Comparison of ENCODE assay signal across 2 cellular contexts in genomic region chr19:3236272-3236671, GRCh38.
TF ChIP-seq lines count a peak whose summit lies in the region.

No MANE protein-coding gene starts in this region.

TF ChIP-seq in A549, 52 proteins besides CTCF, POLR2A, EP300 and RAD21:
- TF ChIP-seq ZFP36 (IDR thresholded peaks at IDR 0.05; ENCODE audit: borderline replicate concordance, partially characterized antibody) (peak; percentile 33), HOXB13 (CRISPR knock-in tag; IDR thresholded peaks at IDR 0.05; ENCODE audit: low read depth) (no peak), MAFK (IDR thresholded peaks at IDR 0.05; ENCODE audit: partially characterized antibody) (no peak)

TF ChIP-seq in K562, 482 proteins besides CTCF, POLR2A, EP300 and RAD21:
- TF ChIP-seq FOXP1 (CRISPR knock-in tag; IDR thresholded peaks at IDR 0.05) (no peak), ZFP36 (IDR thresholded peaks at IDR 0.05; ENCODE audit: low read depth, low read length, partially characterized antibody) (peak; percentile 91), VEZF1 (CRISPR knock-in tag; IDR thresholded peaks at IDR 0.05) (no peak), RFX1 (IDR thresholded peaks at IDR 0.05) (no peak), SMARCA5 (IDR thresholded peaks at IDR 0.05) (peak; percentile 66; the same call in 1 of the 2 replicates), GATA2 (CRISPR knock-in tag; IDR thresholded peaks at IDR 0.05) (peak; percentile 53), BRD9 (IDR thresholded peaks at IDR 0.05; ENCODE audit: low read depth, partially characterized antibody) (peak; percentile 100), ZBTB9 (CRISPR knock-in tag; IDR thresholded peaks at IDR 0.05) (no peak), RBM25 (IDR thresholded peaks at IDR 0.05; ENCODE audit: low read depth, low read length, severe bottlenecking) (peak; percentile 88), KDM1A (IDR thresholded peaks at IDR 0.05) (peak; percentile 40 to 69; a peak in 3 of 4 replicates), BCOR (IDR thresholded peaks at IDR 0.05) (peak; percentile 95), ZNF239 (CRISPR knock-in tag; IDR thresholded peaks at IDR 0.05) (peak; percentile 66), RCOR1 (IDR thresholded peaks at IDR 0.05; ENCODE audit: borderline replicate concordance in 1 of 2, low read depth in 2 of 2, low read length in 2 of 2) (peak in 1 of 2 experiments; percentile 54; a peak in 1 of 4 replicates)
